8 cellular contexts compared by ENCODE assay signal in the genomic region with DNA sequence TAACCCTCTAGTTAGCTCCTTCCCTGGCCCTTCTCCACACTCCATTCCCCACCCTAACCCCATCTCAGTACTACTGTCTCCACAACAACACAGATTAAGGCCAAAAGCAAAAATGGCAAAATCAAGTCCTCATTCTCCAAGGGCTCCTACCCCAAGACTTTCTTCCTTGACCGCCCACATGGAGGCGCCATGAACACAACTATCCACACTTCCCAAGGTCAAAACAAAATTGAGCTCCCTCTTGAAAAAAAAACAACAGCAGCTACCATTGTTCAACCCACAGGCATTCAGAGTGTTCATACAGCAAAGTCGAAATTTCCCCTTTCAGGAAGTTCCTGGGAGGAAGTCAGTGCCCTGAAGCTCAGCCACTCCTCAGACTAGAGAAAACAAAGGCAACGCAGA. TPM values are rescaled to one million over a fixed set of nuclear protein-coding genes. Genes with fewer than 3 reads are reported as not detected.
DNase-seq lines count a peak whose midpoint lies in the region; ATAC-seq and TF ChIP-seq lines count a peak whose summit lies in the region.

No MANE protein-coding gene starts in this region.

- peak overlapping the region in 1 of 3 experiments; percentile 0 for H3K4me3 Mint-ChIP-seq in nephron

- H4K20me1 ChIP-seq in fibroblast of lung (ENCODE audit: control insufficient read depth, extremely low read depth, insufficient read depth, low read length) = no peaks in the 10 kb centered on the region

- H3K27me3 ChIP-seq in fibroblast of lung (ENCODE audit: control insufficient read depth, insufficient read depth, low read length) = no peaks in the 10 kb centered on the region

- peaks cover 52% of the 10 kb centered on the region for H3K4me1 Mint-ChIP-seq in nephron

- H3K4me2 ChIP-seq in fibroblast of lung (ENCODE audit: extremely low read depth, insufficient read depth, low read length) = no peak overlapping the region

- 59% methylated on average over 4 of the region's 4 CpGs for WGBS in urinary bladder

- H3K9ac ChIP-seq in fibroblast of lung (ENCODE audit: insufficient read depth, low read length) = no peak overlapping the region

- H3K4me3 ChIP-seq in fibroblast of lung (replicated peaks in 1 of 4; ENCODE audit: control extremely low read depth in 1 of 4, insufficient read depth in 1 of 4, low read depth in 3 of 4, low read length in 4 of 4) (no peak overlapping the region), urinary bladder (ENCODE audit: low read depth, low read length) (no peak overlapping the region)

- H3K4me1 ChIP-seq in fibroblast of lung (ENCODE audit: control insufficient read depth, extremely low read depth, insufficient read depth, low read length) (peaks cover 8% of the 10 kb centered on the region), urinary bladder (ENCODE audit: insufficient read depth) (no peaks in the 10 kb centered on the region)

- peak; percentile 10 for DNase-seq in NCI-H1436 (lab: John Stamatoyannopoulos, UW)
- no peak for DNase-seq in NCI-H1436 treated with DMSO at 0.1 percent for 48 hours (lab: John Stamatoyannopoulos, UW)
- peak; percentile 17 for DNase-seq in NCI-H748 treated with DMSO at 0.1 percent for 48 hours (lab: John Stamatoyannopoulos, UW)
- DNase-seq in activated T-cell treated with anti-CD3 and anti-CD28 coated beads, Interleukin-2, amount 50 U/mL, for 48 hours = peak; percentile 50 to 59
- DNase-seq in fibroblast of lung (ENCODE audit: low read depth in 2 of 2) = peak; percentile 72 to 81

- H3K36me3 ChIP-seq in fibroblast of lung (ENCODE audit: control insufficient read depth, insufficient read depth, low read length) (no peaks in the 10 kb centered on the region), urinary bladder (ENCODE audit: insufficient read depth) (no peaks in the 10 kb centered on the region)

- no peak for ATAC-seq in HG03095 (IDR thresholded peaks at IDR 0.05; ENCODE audit: unreplicated experiment)

- peaks cover 3% of the 10 kb centered on the region for H3K36me3 Mint-ChIP-seq in nephron (ENCODE audit: low read depth)

- no peaks in the 10 kb centered on the region for H3K9me3 ChIP-seq in fibroblast of lung (ENCODE audit: control insufficient read depth, insufficient read depth, low read depth, low read length)

- peaks cover 15% of the 10 kb centered on the region for H3K79me2 ChIP-seq in fibroblast of lung (ENCODE audit: control insufficient read depth, insufficient read depth, low read length)

- no peaks in the 10 kb centered on the region for H3K27me3 Mint-ChIP-seq in nephron (ENCODE audit: low read depth)

- peak overlapping the region; percentile 29 to 88 (median 71) for H3K27ac Mint-ChIP-seq in nephron

- H2AFZ ChIP-seq in fibroblast of lung (ENCODE audit: low read length) = no peak overlapping the region

- H3K9me3 Mint-ChIP-seq in nephron = no peaks in the 10 kb centered on the region

- TF ChIP-seq CTCF in fibroblast of lung (conservative IDR thresholded peaks at IDR 0.05 in 1 of 2, IDR thresholded peaks at IDR 0.05 in 1 of 2; ENCODE audit: low read depth in 1 of 2, low read length in 2 of 2) (peak; percentile 64 to 71), nephron (IDR thresholded peaks at IDR 0.05; ENCODE audit: unreplicated experiment in 3 of 3) (peak; percentile 13 to 51 (median 20))

- H3K27ac ChIP-seq in fibroblast of lung (ENCODE audit: insufficient read depth, low read length) (no peak overlapping the region), urinary bladder (ENCODE audit: low read depth) (peak overlapping the region; percentile 39)

RNA-seq across cellular contexts. Expression of a gene that starts 54.4 kb away (rescaled TPM):
- total RNA-seq in fibroblast of lung (25.9 and 30.4 TPM in 2 replicates), urinary bladder (78.5 TPM)
- polyA plus RNA-seq in fibroblast of lung (63.8 and 74.3 TPM in 2 replicates), urinary bladder (42.2 TPM)
- 23.8 and 28.1 TPM in 2 replicates for polyA plus RNA-seq in fibroblast of lung (2012)
- polyA minus RNA-seq in fibroblast of lung (ENCODE audit: low replicate concordance) = 11.5 and 15.3 TPM in 2 replicates
